Comparison of ENCODE assay signal across 8 cellular contexts in the genomic region with DNA sequence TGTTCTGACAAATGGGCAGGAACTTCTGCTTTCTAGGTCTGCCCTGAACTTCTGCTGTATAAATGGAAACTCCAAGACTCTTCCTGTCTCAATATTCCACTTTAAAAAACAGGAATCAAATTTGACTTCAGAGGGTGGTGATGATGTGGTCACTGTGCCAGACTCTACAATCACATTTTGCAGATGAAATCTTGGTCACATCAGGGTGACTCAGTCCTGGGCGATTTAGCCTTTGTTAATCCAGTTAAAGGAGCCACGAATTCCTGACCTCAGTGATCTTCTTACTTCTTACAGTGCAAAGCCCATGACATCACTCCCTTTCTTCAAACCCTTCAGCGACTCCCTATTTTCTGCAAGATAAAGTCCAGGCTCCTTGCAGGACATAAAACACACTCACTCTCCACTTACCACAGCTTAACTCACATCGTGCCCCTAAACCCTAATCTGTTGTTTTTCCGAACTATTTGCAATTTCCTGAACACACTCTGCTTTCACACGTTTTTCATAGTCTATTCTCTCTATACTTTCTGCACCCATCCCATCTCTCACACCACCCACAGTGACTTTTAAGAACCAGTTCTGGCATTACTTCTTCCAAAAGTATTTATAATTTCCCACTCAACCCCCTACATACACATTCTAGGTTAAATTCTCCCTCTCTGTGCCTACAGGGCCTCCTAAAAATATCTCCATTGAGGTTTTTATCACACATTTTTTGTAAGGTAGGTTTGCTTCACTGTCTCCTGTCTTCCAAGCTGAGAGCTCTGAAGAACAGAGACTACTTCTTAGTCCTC. TPM values are rescaled to one million over a fixed set of nuclear protein-coding genes. Genes with fewer than 3 reads are reported as not detected.
DNase-seq lines count a peak whose midpoint lies in the region; ATAC-seq and TF ChIP-seq lines count a peak whose summit lies in the region.

No MANE protein-coding gene starts in this region.

- peak overlapping the region; percentile 33 for H3K4me3 Mint-ChIP-seq in HFFc6

- H3K27ac Mint-ChIP-seq in HFFc6, result peak overlapping the region; percentile 43

- in situ Hi-C loops in GM13977 (cut with MboI; ENCODE audit: low pct_unique_long_range_greater_than_20kb, low sequenced_read_pairs, unreplicated experiment), result loop anchor here (25.0 kb wide), 1 partner anchor 174 kb away; no protein-coding TSS in a partner anchor

- TF ChIP-seq CTCF in HFFc6 (IDR thresholded peaks at IDR 0.05) (no peak), GM13977 (IDR thresholded peaks at IDR 0.05; ENCODE audit: extremely low read depth, insufficient read depth, missing control alignments) (no peak)

- peak; percentile 74 for DNase-seq in HFFc6
- DNase-seq in right cardiac atrium, result no peak
- no peak for DNase-seq in GM13977 (ENCODE audit: low spot score)
- DNase-seq in activated CD4-positive, alpha-beta T cell treated with anti-CD3 and anti-CD28 coated beads, Interleukin-2, amount 50 U/mL, for 4 hours, result no peak
- no peak for DNase-seq in NCI-H1105 (lab: John Stamatoyannopoulos, UW)
- no peak for DNase-seq in NCI-H510A treated with DMSO at 0.1 percent for 48 hours (lab: John Stamatoyannopoulos, UW)

- 18% methylated on average over 6 of the region's 6 CpGs for WGBS in right cardiac atrium

- H3K4me1 ChIP-seq in right cardiac atrium (ENCODE audit: control insufficient read depth, insufficient read depth, low read length) (peaks cover 2% of the 10 kb centered on the region), skeletal muscle tissue (ENCODE audit: control insufficient read depth in 3 of 3, insufficient read depth in 3 of 3, low read length in 3 of 3) (peaks cover 0 to 18% (median 6%) of the 10 kb centered on the region in 3 donors)

- no peaks in the 10 kb centered on the region for H3K36me3 ChIP-seq in skeletal muscle tissue (ENCODE audit: control insufficient read depth in 3 of 3, insufficient read depth in 3 of 3, low read length in 3 of 3)

- peak; percentile 82 to 95 for ATAC-seq in right cardiac atrium

- no peaks in the 10 kb centered on the region for H3K9me3 Mint-ChIP-seq in HFFc6

- H3K9ac ChIP-seq in skeletal muscle tissue (ENCODE audit: low read depth in 1 of 3, low read length in 3 of 3), result no peak overlapping the region

- no peaks in the 10 kb centered on the region for H3K27me3 Mint-ChIP-seq in HFFc6 (ENCODE audit: insufficient read depth)

- H3K36me3 Mint-ChIP-seq in HFFc6 (ENCODE audit: low read depth), result no peaks in the 10 kb centered on the region

- H3K9me3 ChIP-seq in right cardiac atrium (ENCODE audit: control insufficient read depth, low read length) (no peaks in the 10 kb centered on the region), skeletal muscle tissue (ENCODE audit: control insufficient read depth in 3 of 3, low read length in 3 of 3) (no peaks in the 10 kb centered on the region)

- H3K27ac ChIP-seq in angular gyrus (ENCODE audit: low read depth, low read length) (peak overlapping the region; percentile 22), right cardiac atrium (ENCODE audit: low read length) (peak overlapping the region; percentile 51), skeletal muscle tissue (ENCODE audit: low read depth, low read length) (peak overlapping the region; percentile 59)

- H3K27me3 ChIP-seq in right cardiac atrium (ENCODE audit: control insufficient read depth, insufficient read depth) (no peaks in the 10 kb centered on the region), skeletal muscle tissue (ENCODE audit: control insufficient read depth in 3 of 3, insufficient read depth in 3 of 3, low read length in 3 of 3) (no peaks in the 10 kb centered on the region)

- intact Hi-C loops in right cardiac atrium (cut with DNase I), result loop anchor here in 1 of 4 donors (5.0 kb wide), 1 partner anchor 154 kb away; no protein-coding TSS in a partner anchor

- H3K4me1 Mint-ChIP-seq in HFFc6 (ENCODE audit: low read depth), result peaks cover 44% of the 10 kb centered on the region

- no peak overlapping the region for H3K4me3 ChIP-seq in right cardiac atrium (ENCODE audit: low read length)
- H3K4me3 ChIP-seq in skeletal muscle tissue (ENCODE audit: low read length in 3 of 3), result no peak overlapping the region

RNA-seq across cellular contexts. Expression of gene GASK1B, which starts 11.1 kb away (rescaled TPM):
- 1 to 10 TPM; 1.7 to 8.5 (median 6.9) TPM for total RNA-seq in HFFc6 (2021; fragmentation: NEBNext Ultra II Directional; extraction: Animal tissue kit (Norgen Biotek cat#: 25700))
- total RNA-seq in right cardiac atrium (10 to 100 TPM; 62.9 to 81.4 (median 76.7) TPM), skeletal muscle tissue (24.5 TPM)
- 25.8 TPM for polyA plus RNA-seq in right cardiac atrium

RNA-seq across cellular contexts. Expression of gene TMEM144, which starts 48.5 kb away (rescaled TPM):
- under 1 TPM in 5 of 6 experiments, not detected in 1; 0.18 to 0.34 (median 0.29) TPM for total RNA-seq in HFFc6 (2021; fragmentation: NEBNext Ultra II Directional; extraction: Animal tissue kit (Norgen Biotek cat#: 25700))
- total RNA-seq in right cardiac atrium (10 to 100 TPM; 11.4 to 18.3 (median 14.4) TPM), skeletal muscle tissue (2.6 TPM)
- polyA plus RNA-seq in right cardiac atrium, result 6.9 TPM
